In the genomic region with DNA sequence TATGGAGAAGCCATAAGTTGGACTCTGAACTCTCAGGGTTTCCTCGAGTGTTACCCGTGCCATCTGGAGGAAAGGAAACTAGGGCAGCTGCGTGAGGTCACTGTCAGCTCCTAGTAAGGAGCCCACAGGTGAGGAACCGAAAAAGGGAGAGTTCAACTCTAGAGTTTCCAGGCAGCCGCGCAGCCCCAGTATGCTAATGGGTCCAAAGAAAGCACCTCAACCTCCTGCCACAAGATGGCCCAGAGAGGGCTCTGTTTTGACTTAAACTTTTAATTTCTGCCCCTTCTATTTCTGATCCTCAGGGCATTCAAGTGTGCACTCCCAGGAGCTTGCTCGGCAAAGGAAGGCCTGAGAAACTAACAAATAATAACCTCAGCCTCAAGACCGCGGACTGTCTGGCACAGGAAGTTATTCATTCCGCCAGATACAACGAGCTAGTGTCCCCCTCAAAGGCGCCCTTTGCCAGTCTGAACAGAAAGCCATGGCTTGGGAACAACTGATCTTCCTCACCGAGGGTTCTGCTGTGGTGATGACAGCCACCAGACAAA, we compare ENCODE assay signal across 1 cellular context.
TF ChIP-seq lines count a peak whose summit lies in the region.

No MANE protein-coding gene starts in this region.

TF ChIP-seq in K562, 482 proteins besides CTCF, POLR2A, EP300 and RAD21:
- no peak for TF ChIP-seq ZNF347 (CRISPR knock-in tag; IDR thresholded peaks at IDR 0.05; ENCODE audit: low read depth)
